In genomic region chr2:36352711-36353110, GRCh38 we compare ENCODE assay signal across 10 cellular contexts. TPM values are rescaled to one million over a fixed set of nuclear protein-coding genes. Genes with fewer than 3 reads are reported as not detected.
DNase-seq lines count a peak whose midpoint lies in the region; ATAC-seq and TF ChIP-seq lines count a peak whose summit lies in the region.
"Had no signal": no experiment of that assay in that cellular context is flagged by ENCODE, and none has a peak within 500 bp of the region (broad histone marks: within the 10 kb centered on the region; RNA-seq: fewer than 3 reads in every experiment).

No MANE protein-coding gene starts in this region.

- H3K27me3 ChIP-seq in left ventricle myocardium inferior (ENCODE audit: low read depth) (no peaks in the 10 kb centered on the region), tibial artery (no peaks in the 10 kb centered on the region)

- H3K9me3 Mint-ChIP-seq in WTC11, result no peaks in the 10 kb centered on the region
- no peaks in the 10 kb centered on the region for H3K9me3 Mint-ChIP-seq in naive thymus-derived CD8-positive, alpha-beta T cell

- ATAC-seq in left cardiac atrium (no peak), WTC11 (no peak)
- no peak for ATAC-seq in naive thymus-derived CD8-positive, alpha-beta T cell

- POLR2A ChIA-PET in WTC11 (lab: Charles Lee), result no interaction called here
- POLR2A ChIA-PET in naive thymus-derived CD8-positive, alpha-beta T cell (lab: Charles Lee), result no interaction called here

- intact Hi-C loops in left ventricle myocardium inferior (cut with micrococcal nuclease) (loop anchor here (5.0 kb wide), 2 partner anchors 155 to 310 kb away; no protein-coding TSS in a partner anchor), left cardiac atrium (cut with DNase I) (loop anchor here (5.0 to 10.0 kb wide), 2 partner anchors 102 to 430 kb away; no protein-coding TSS in a partner anchor), tibial artery (cut with DNase I; ENCODE audit: low total_unique reads) (loop anchor here (5.0 kb wide), 2 partner anchors 155 to 585 kb away; no protein-coding TSS in a partner anchor)

- no peak overlapping the region for H3K4me3 ChIP-seq in left ventricle myocardium inferior
- H3K4me3 ChIP-seq in tibial artery, result no peak overlapping the region

- CTCF ChIA-PET in WTC11 (lab: Charles Lee), result interaction anchor here (0.6 to 4.0 kb wide), 24 partner anchors 15 to 480 kb away, joined by 3 to 86 read pairs (median 4); no protein-coding TSS in a partner anchor

- H3K27ac ChIP-seq in left ventricle myocardium inferior (replicated peaks), result no peak overlapping the region
- peak overlapping the region; percentile 92 to 97 for H3K27ac ChIP-seq in tibial artery
- H3K27ac ChIP-seq: neutrophil had no signal

- H3K9me3 ChIP-seq in left ventricle myocardium inferior (replicated peaks), result no peaks in the 10 kb centered on the region
- H3K9me3 ChIP-seq in tibial artery, result no peaks in the 10 kb centered on the region
- H3K9me3 ChIP-seq: neutrophil had no signal

- peaks cover 41% of the 10 kb centered on the region for H3K4me1 ChIP-seq in left ventricle myocardium inferior
- peaks cover 0 to 34% (median 10%) of the 10 kb centered on the region in 4 donors for H3K4me1 ChIP-seq in tibial artery

- no peaks in the 10 kb centered on the region for H3K36me3 ChIP-seq in left ventricle myocardium inferior
- H3K36me3 ChIP-seq in tibial artery, result no peaks in the 10 kb centered on the region
- H3K36me3 ChIP-seq: neutrophil had no signal

- H3K36me3 Mint-ChIP-seq in WTC11, result no peaks in the 10 kb centered on the region
- H3K36me3 Mint-ChIP-seq in naive thymus-derived CD8-positive, alpha-beta T cell, result no peaks in the 10 kb centered on the region

- no peak overlapping the region for H3K4me3 Mint-ChIP-seq in WTC11
- H3K4me3 Mint-ChIP-seq in naive thymus-derived CD8-positive, alpha-beta T cell, result no peak overlapping the region

- H3K27ac Mint-ChIP-seq in WTC11, result peak overlapping the region; percentile 38; the same call in 1 of the 2 replicates
- no peak overlapping the region for H3K27ac Mint-ChIP-seq in naive thymus-derived CD8-positive, alpha-beta T cell

- DNase-seq in left ventricle myocardium inferior, result no peak
- no peak for DNase-seq in left cardiac atrium
- no peak for DNase-seq in WTC11 (ENCODE audit: low spot score)
- peak; percentile 67 for DNase-seq in fibroblast of peridontal ligament (ENCODE audit: extremely low read depth)
- no peak for DNase-seq in tibial artery
- no peak for DNase-seq in naive thymus-derived CD8-positive, alpha-beta T cell
- no peak for DNase-seq in islet precursor cell
- no peak for DNase-seq in effector CD8-positive, alpha-beta T cell (lab: John Stamatoyannopoulos, UW)
- DNase-seq: activated T-cell treated with anti-CD3 and anti-CD28 coated beads, Interleukin-2, amount 50 U/mL, for 1 hour had no signal

- H3K4me1 Mint-ChIP-seq in WTC11, result peaks cover 30% of the 10 kb centered on the region
- H3K4me1 Mint-ChIP-seq in naive thymus-derived CD8-positive, alpha-beta T cell, result peaks cover 12 to 30% (median 19%) of the 10 kb centered on the region in 4 donors

- peak; percentile 11 for TF ChIP-seq CTCF in left ventricle myocardium inferior (IDR thresholded peaks at IDR 0.05; ENCODE audit: borderline replicate concordance)
- TF ChIP-seq CTCF in WTC11 (IDR thresholded peaks at IDR 0.05), result no peak
- peak in 1 of 2 experiments; percentile 27 for TF ChIP-seq CTCF in tibial artery (IDR thresholded peaks at IDR 0.05)

- H3K27me3 Mint-ChIP-seq in WTC11 (ENCODE audit: low read depth), result peaks cover 19% of the 10 kb centered on the region
- peaks cover 9 to 16% (median 12%) of the 10 kb centered on the region in 5 donors for H3K27me3 Mint-ChIP-seq in naive thymus-derived CD8-positive, alpha-beta T cell

TF ChIP-seq in WTC11, 78 proteins besides CTCF, POLR2A, EP300 and RAD21:
- TF ChIP-seq TCF7 (CRISPR knock-in tag; IDR thresholded peaks at IDR 0.05; ENCODE audit: low read depth), result no peak
- no peak for TF ChIP-seq ZNF317 (CRISPR knock-in tag; IDR thresholded peaks at IDR 0.05; ENCODE audit: borderline replicate concordance, low read depth)
- TF ChIP-seq IRF2 (CRISPR knock-in tag; IDR thresholded peaks at IDR 0.05; ENCODE audit: borderline replicate concordance, low read depth), result no peak
- TF ChIP-seq GABPB1 (CRISPR knock-in tag; IDR thresholded peaks at IDR 0.05), result no peak
- TF ChIP-seq KAT7 (CRISPR knock-in tag; IDR thresholded peaks at IDR 0.05; ENCODE audit: borderline replicate concordance), result no peak

RNA-seq across cellular contexts. Expression of gene CRIM1, which starts 2.9 kb away (rescaled TPM):
- total RNA-seq in left ventricle myocardium inferior (45.6 TPM), left cardiac atrium (100 to 1,000 TPM in 1 of 2 donors, 10 to 100 TPM in 1; 29.6 to 101 TPM), WTC11 (2021) (24.1 to 25.1 TPM (median 24.3 TPM) in 3 replicates)
- total RNA-seq in naive thymus-derived CD8-positive, alpha-beta T cell, result 1 to 10 TPM in 1 of 2 experiments, under 1 TPM in 1; 0.88 to 2.0 TPM
- polyA plus RNA-seq in naive thymus-derived CD8-positive, alpha-beta T cell, result 1 to 10 TPM in 1 of 3 donors, under 1 TPM in 2; 0.12 to 1.3 (median 0.38) TPM
